In the genomic region with DNA sequence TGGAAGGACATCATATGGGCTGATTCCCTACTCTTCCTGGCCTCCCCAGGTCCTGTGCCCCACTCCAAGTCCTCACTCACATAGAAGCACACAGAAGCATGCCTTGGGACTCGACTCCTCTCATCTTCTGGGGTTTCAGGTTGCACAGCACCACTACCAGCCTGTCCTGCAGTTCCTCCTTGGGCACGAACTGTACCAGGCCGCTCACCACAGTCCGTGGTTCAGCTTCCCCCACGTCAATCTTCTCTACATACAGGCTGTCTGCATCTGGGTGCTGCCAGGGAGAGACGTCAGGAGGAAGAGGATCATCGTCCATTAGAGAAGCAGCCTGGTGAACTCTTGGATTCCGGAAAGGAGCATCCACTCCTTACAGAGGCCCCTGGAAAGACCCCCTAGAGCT, we compare ENCODE assay signal across 13 cellular contexts.
"Had no signal": no experiment of that assay in that cellular context is flagged by ENCODE, and none has a peak within 500 bp of the region (broad histone marks: within the 10 kb centered on the region; RNA-seq: fewer than 3 reads in every experiment).

No MANE protein-coding gene starts in this region.

- H3K27ac Mint-ChIP-seq: activated CD4-positive, alpha-beta memory T cell treated with anti-CD3 and anti-CD28 coated beads, Interleukin-2, amount 10 ng/mL, durations not matched to agents 7 days and 5 days had no signal

- H3K27me3 ChIP-seq: cardiac muscle cell, esophagus muscularis mucosa, pancreas had no signal

- ATAC-seq: pancreas had no signal

- H3K9me3 Mint-ChIP-seq: activated CD4-positive, alpha-beta memory T cell treated with anti-CD3 and anti-CD28 coated beads, Interleukin-2, amount 10 ng/mL, durations not matched to agents 7 days and 5 days had no signal

- H3K27ac ChIP-seq: cardiac muscle cell, esophagus muscularis mucosa, pancreas, thoracic aorta had no signal

- H3K4me3 ChIP-seq: cardiac muscle cell, esophagus muscularis mucosa, pancreas, thoracic aorta had no signal

- H3K27me3 Mint-ChIP-seq: activated CD4-positive, alpha-beta memory T cell treated with anti-CD3 and anti-CD28 coated beads, Interleukin-2, amount 10 ng/mL, durations not matched to agents 7 days and 5 days had no signal

- DNase-seq: activated CD4-positive, alpha-beta memory T cell treated with anti-CD3 and anti-CD28 coated beads, Interleukin-2, amount 10 ng/mL, durations not matched to agents 7 days and 5 days; activated CD4-positive, CD25-positive, alpha-beta regulatory T cell treated with anti-CD3 and anti-CD28 coated beads, Interleukin-2, amount 50 U/mL, for 72 hours; activated CD8-positive, alpha-beta memory T cell treated with anti-CD3 and anti-CD28 coated beads, Interleukin-2, amount 50 U/mL, for 4 hours; activated gamma-delta T cell treated with Interleukin-2 at 50 U/mL for 16 hours; glutamatergic neuron; hypothalamus; SK-N-SH; stimulated activated CD4-positive, alpha-beta T cell treated with anti-CD3 and anti-CD28 coated beads, Interleukin-1b, Interleukin-23, amount 100 ng/mL, for 48 hours; T-helper 1 cell had no signal

- H3K4me3 Mint-ChIP-seq: activated CD4-positive, alpha-beta memory T cell treated with anti-CD3 and anti-CD28 coated beads, Interleukin-2, amount 10 ng/mL, durations not matched to agents 7 days and 5 days had no signal

- H3K9me3 ChIP-seq: esophagus muscularis mucosa, pancreas, SK-N-SH, thoracic aorta had no signal
